ENCODE assay signal across 8 cellular contexts in the genomic region with DNA sequence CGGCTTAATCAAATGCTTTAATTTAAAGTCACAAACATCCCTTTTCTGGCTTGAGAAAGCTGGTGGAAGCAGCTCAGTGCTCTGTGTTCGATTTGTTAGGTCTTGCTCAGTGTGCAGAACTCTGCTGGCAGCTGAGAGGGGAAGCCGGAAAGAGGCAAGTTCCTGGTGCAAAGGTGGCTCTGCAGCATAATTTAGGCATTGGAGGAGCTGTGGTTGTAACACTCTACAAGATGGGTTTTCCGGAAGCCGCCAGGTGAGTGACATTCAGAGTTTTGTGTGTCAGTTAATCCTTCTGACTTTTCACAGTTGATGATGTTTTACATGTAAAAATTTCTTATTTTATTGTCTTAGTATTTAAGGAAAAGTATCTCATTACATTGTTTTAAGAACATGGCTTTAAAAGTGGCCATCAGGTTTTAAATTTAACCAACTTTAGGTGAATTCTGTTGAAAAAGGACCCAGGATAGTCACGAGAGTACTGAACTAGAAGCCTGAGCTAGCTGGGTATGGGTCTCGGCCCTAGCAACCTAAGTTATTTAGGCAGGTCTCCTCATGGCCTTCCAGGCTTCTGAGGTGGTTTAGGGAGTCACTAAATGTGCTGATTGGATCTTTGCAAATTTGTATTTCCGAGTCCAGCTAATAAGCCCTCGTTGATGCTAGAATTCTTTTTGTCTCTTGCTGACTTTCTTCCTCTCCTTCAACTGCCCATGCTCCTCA. TPM values are rescaled to one million over a fixed set of nuclear protein-coding genes. Genes with fewer than 3 reads are reported as not detected.
DNase-seq lines count a peak whose midpoint lies in the region; ATAC-seq and TF ChIP-seq lines count a peak whose summit lies in the region.

No MANE protein-coding gene starts in this region.

- DNase-seq in CMK (ENCODE audit: low read depth), result peak; percentile 96
- DNase-seq in HuH-7.5 (ENCODE audit: low spot score), result peak; percentile 39
- DNase-seq in activated CD8-positive, alpha-beta memory T cell treated with anti-CD3 and anti-CD28 coated beads, Interleukin-2, amount 50 U/mL, for 48 hours, result peak; percentile 77
- DNase-seq in epithelial cell of proximal tubule (ENCODE audit: low read depth), result peak; percentile 60
- DNase-seq in mucosa of gallbladder (ENCODE audit: low spot score), result peak; percentile 93
- peak; percentile 24 to 51 for DNase-seq in stimulated activated CD8-positive, alpha-beta memory T cell treated with anti-CD3 and anti-CD28 coated beads, Interleukin-4, amount 100 ng/mL, for 1 hour (ENCODE audit: low read depth in 2 of 2, low spot score in 1 of 2)

- no peaks in the 10 kb centered on the region for H3K9me2 ChIP-seq in OCI-LY1 (ENCODE audit: low read depth, low read length)

- peak overlapping the region; percentile 79 for H2AFZ ChIP-seq in OCI-LY1 (ENCODE audit: low read length)

- peaks cover 23% of the 10 kb centered on the region for H3K4me1 ChIP-seq in OCI-LY1 (ENCODE audit: insufficient read depth, low read length, severe bottlenecking)

- peak overlapping the region; percentile 3 for H3K27ac ChIP-seq in OCI-LY1 (ENCODE audit: low read depth, low read length, poor library complexity, severe bottlenecking)

- peak overlapping the region; percentile 75 for H3K4me3 ChIP-seq in OCI-LY1 (ENCODE audit: low read depth, low read length, poor library complexity, severe bottlenecking)
- H3K4me3 ChIP-seq in epithelial cell of proximal tubule (ENCODE audit: low read depth, low read length), result peak overlapping the region; percentile 78

- TF ChIP-seq CTCF in OCI-LY1 (IDR thresholded peaks at IDR 0.05; ENCODE audit: low read length) (no peak), epithelial cell of proximal tubule (conservative IDR thresholded peaks at IDR 0.05; ENCODE audit: low read depth, low read length) (no peak)

- no peaks in the 10 kb centered on the region for H3K79me2 ChIP-seq in OCI-LY1 (ENCODE audit: insufficient read depth, low read length)

- H3K27me3 ChIP-seq in OCI-LY1 (ENCODE audit: insufficient read depth, low read length), result no peaks in the 10 kb centered on the region

- peak; percentile 93 for ATAC-seq in GM21390 (IDR thresholded peaks at IDR 0.05; ENCODE audit: unreplicated experiment)

- H4K20me1 ChIP-seq in OCI-LY1 (ENCODE audit: insufficient read depth, low read length), result no peaks in the 10 kb centered on the region

- H3K9ac ChIP-seq in OCI-LY1 (ENCODE audit: low read length), result peak overlapping the region; percentile 78

- H3K9me3 ChIP-seq in OCI-LY1 (ENCODE audit: low read length), result no peaks in the 10 kb centered on the region

- H3K4me2 ChIP-seq in OCI-LY1 (ENCODE audit: low read length), result peak overlapping the region; percentile 96

- H3F3A ChIP-seq in OCI-LY1 (ENCODE audit: insufficient read depth, low read length), result no peaks in the 10 kb centered on the region

- H3K36me3 ChIP-seq in OCI-LY1 (ENCODE audit: insufficient read depth, low read length), result no peaks in the 10 kb centered on the region

RNA-seq across cellular contexts. Expression of a gene that starts 47.1 kb away (rescaled TPM):
- total RNA-seq in epithelial cell of proximal tubule, result 0.06 TPM in 1 of 2 replicates, not detected in the other
- total RNA-seq in mucosa of gallbladder, result 250 TPM

Comparison
In these comparisons a context has a peak if more than half of its experiments do, and no peak if none do; other contexts are left out.
1. Peak in every context shown above with its lines: DNase-seq, ATAC-seq, H3K4me3 ChIP-seq and H3K27ac ChIP-seq.
2. DNase-seq: peak in every context shown above with its lines; median percentile 96 in CMK; 93 in mucosa of gallbladder; 77 in activated CD8-positive, alpha-beta memory T cell treated with anti-CD3 and anti-CD28 coated beads, Interleukin-2, amount 50 U/mL, for 48 hours; 60 in epithelial cell of proximal tubule; 39 in HuH-7.5; 38 in stimulated activated CD8-positive, alpha-beta memory T cell treated with anti-CD3 and anti-CD28 coated beads, Interleukin-4, amount 100 ng/mL, for 1 hour.
3. RNA of a gene that starts 47.1 kb away (total RNA-seq): 250 TPM in mucosa of gallbladder (single experiment); 0.06 TPM in epithelial cell of proximal tubule; every median in the first group is over 100 times any median in the second.